Comparison of ENCODE assay signal across 30 cellular contexts in genomic region chr11:33309118-33309517, GRCh38.
"Had no signal": no experiment of that assay in that cellular context is flagged by ENCODE, and none has a peak within 500 bp of the region (broad histone marks: within the 10 kb centered on the region; RNA-seq: fewer than 3 reads in every experiment).

No MANE protein-coding gene starts in this region.

- DNase-seq: activated CD4-positive, alpha-beta memory T cell treated with anti-CD3 and anti-CD28 coated beads for 36 hours; activated CD4-positive, alpha-beta T cell treated with anti-CD3 and anti-CD28 coated beads for 36 hours; activated CD4-positive, alpha-beta T cell treated with anti-CD3 and anti-CD28 coated beads, Interleukin-2, amount 10 ng/mL, durations not matched to agents 24 days and 14 days; activated CD4-positive, CD25-positive, alpha-beta regulatory T cell; activated CD4-positive, CD25-positive, alpha-beta regulatory T cell treated with anti-CD3 and anti-CD28 coated beads, Interleukin-2, amount 50 U/mL, for 72 hours; activated CD8-positive, alpha-beta memory T cell treated with anti-CD3 and anti-CD28 coated beads, Interleukin-2, amount 10 ng/mL, durations not matched to agents 7 days and 5 days; activated CD8-positive, alpha-beta memory T cell treated with anti-CD3 and anti-CD28 coated beads, Interleukin-2, amount 50 U/mL, for 4 hours; activated CD8-positive, alpha-beta T cell treated with anti-CD3 and anti-CD28 coated beads, Interleukin-2, amount 10 ng/mL, durations not matched to agents 7 days and 5 days; activated effector memory CD4-positive, alpha-beta T cell treated with anti-CD3 and anti-CD28 coated beads, Interleukin-2, amount 50 U/mL, for 16 hours; activated naive CD4-positive, alpha-beta T cell treated with anti-CD3 and anti-CD28 coated beads for 36 hours; activated naive CD8-positive, alpha-beta T cell treated with anti-CD3 and anti-CD28 coated beads for 36 hours; activated naive CD8-positive, alpha-beta T cell treated with anti-CD3 and anti-CD28 coated beads, Interleukin-2, amount 50 U/mL, for 24 hours; activated T-cell treated with anti-CD3 and anti-CD28 coated beads, Interleukin-2, amount 50 U/mL, for 1 hour; activated T-cell treated with anti-CD3 and anti-CD28 coated beads, Interleukin-2, amount 50 U/mL, for 48 hours; adrenal gland; amygdala; aorta; body of pancreas; central memory CD4-positive, alpha-beta T cell; cerebellar nuclear complex; dorsolateral prefrontal cortex; effector memory CD4-positive, alpha-beta T cell; endodermal cell; foreskin fibroblast; head of caudate nucleus; T1000; WERI-Rb-1 had no signal

- H3K4me3 ChIP-seq: adrenal gland, body of pancreas, coronary artery had no signal

- H3K27ac ChIP-seq: adrenal gland, body of pancreas, coronary artery, WERI-Rb-1 had no signal

- H3K36me3 ChIP-seq: adrenal gland, WERI-Rb-1 had no signal

- H3K4me1 ChIP-seq: body of pancreas had no signal

- FAIRE-seq: frontal cortex had no signal

- ATAC-seq: activated CD4-positive, alpha-beta T cell treated with anti-CD3 and anti-CD28 coated beads for 36 hours; activated CD8-positive, alpha-beta memory T cell treated with anti-CD3 and anti-CD28 coated beads, Interleukin-2, amount 10 ng/mL, durations not matched to agents 7 days and 5 days; activated CD8-positive, alpha-beta T cell treated with anti-CD3 and anti-CD28 coated beads, Interleukin-2, amount 10 ng/mL, durations not matched to agents 7 days and 5 days; activated naive CD8-positive, alpha-beta T cell treated with anti-CD3 and anti-CD28 coated beads, Interleukin-2, amount 50 U/mL, for 24 hours; body of pancreas; esophagus mucosa had no signal

- H3K9me3 ChIP-seq: adrenal gland, body of pancreas had no signal

- H3K27me3 ChIP-seq: adrenal gland, body of pancreas, dorsolateral prefrontal cortex had no signal
